In the genomic region with DNA sequence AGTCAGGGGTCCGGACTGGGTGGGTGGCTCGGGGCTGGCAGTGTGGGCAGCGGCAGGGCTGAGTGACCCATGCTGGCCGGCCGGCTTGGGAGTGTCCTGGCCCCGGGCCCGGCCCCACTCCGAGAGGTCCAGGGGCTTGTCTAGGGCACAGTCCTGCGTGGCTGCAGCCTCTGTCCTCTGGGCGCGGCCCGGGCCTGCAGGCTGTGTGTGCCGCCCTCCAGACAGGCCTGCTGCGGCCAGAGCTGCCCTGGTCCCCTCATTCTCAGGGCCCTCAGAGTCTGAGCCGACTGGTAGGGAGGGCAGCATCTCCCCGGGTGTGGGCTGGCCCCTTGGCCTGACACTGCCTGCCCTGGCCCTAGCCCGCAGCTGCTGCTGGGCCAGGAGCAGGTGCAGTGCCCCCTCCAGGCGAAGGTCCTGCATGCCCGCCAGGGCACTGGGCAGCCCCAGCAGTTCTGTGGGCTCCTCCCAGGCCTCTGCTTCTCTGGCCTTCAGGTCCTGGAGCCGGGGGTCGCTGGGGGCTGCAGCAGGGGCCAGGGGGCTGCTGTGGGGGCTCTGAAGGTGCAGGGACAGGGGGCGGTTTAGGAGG, we compare ENCODE assay signal across 15 cellular contexts. TPM values are rescaled to one million over a fixed set of nuclear protein-coding genes. Genes with fewer than 3 reads are reported as not detected.
DNase-seq lines count a peak whose midpoint lies in the region; ATAC-seq, FAIRE-seq and TF ChIP-seq lines count a peak whose summit lies in the region.
"Had no signal": no experiment of that assay in that cellular context is flagged by ENCODE, and none has a peak within 500 bp of the region (broad histone marks: within the 10 kb centered on the region; RNA-seq: fewer than 3 reads in every experiment).

No MANE protein-coding gene starts in this region.

- TF ChIP-seq EP300 in HepG2 (IDR thresholded peaks at IDR 0.05; ENCODE audit: low read depth in 2 of 2, low read length in 2 of 2) (no peak), HepG2 (CRISPR knock-in tag; IDR thresholded peaks at IDR 0.05; ENCODE audit: borderline replicate concordance) (no peak)

- H3K4me1 ChIP-seq in HepG2 (ENCODE audit: insufficient read depth, low read length) (peaks cover 47% of the 10 kb centered on the region), right lobe of liver (peaks cover 0 to 4% (median 0%) of the 10 kb centered on the region in 4 donors), Peyer's patch (peaks cover 3 to 51% (median 12%) of the 10 kb centered on the region in 4 donors), prostate gland (replicated peaks) (peaks cover 7% of the 10 kb centered on the region)

- H3K27me3 ChIP-seq in HepG2 (ENCODE audit: control insufficient read depth in 1 of 2, insufficient read depth in 2 of 2, low read length in 2 of 2) (peaks cover 13 to 52% of the 10 kb centered on the region in 2 experiments; a peak in 4 of 5 replicates), right lobe of liver (no peaks in the 10 kb centered on the region), Peyer's patch (no peaks in the 10 kb centered on the region), MG63 (no peaks in the 10 kb centered on the region), prostate gland (replicated peaks; ENCODE audit: insufficient read depth) (no peaks in the 10 kb centered on the region)
- H3K27me3 ChIP-seq: uterus had no signal

- H3K79me2 ChIP-seq in HepG2 (ENCODE audit: insufficient read depth, low read length), result no peaks in the 10 kb centered on the region
- H3K79me2 ChIP-seq: parathyroid adenoma had no signal

- H4K20me1 ChIP-seq in HepG2 (ENCODE audit: insufficient read depth, low read length), result no peaks in the 10 kb centered on the region

- CTCF ChIA-PET in HepG2 (lab: Yijun Ruan, JAX; ENCODE audit: low intra/inter-chr PET ratio, low total read pairs), result no interaction called here

- H3K27ac ChIP-seq in HepG2 (ENCODE audit: extremely low read length, insufficient read depth, low read length), result no peak overlapping the region
- no peak overlapping the region for H3K27ac ChIP-seq in right lobe of liver
- peak overlapping the region in 3 of 4 donors; percentile 86 to 98 (median 96) for H3K27ac ChIP-seq in Peyer's patch
- H3K27ac ChIP-seq in prostate gland, result no peak overlapping the region
- H3K27ac ChIP-seq: parathyroid adenoma, uterus had no signal

- intact Hi-C loops in HepG2 (cut with micrococcal nuclease; ENCODE audit: unreplicated experiment) (loop anchor here (5.0 kb wide), 2 partner anchors 73 to 203 kb away; no protein-coding TSS in a partner anchor), right lobe of liver (cut with DNase I) (loop anchor here in 1 of 2 donors (10.0 kb wide), 1 partner anchor 371 kb away; no protein-coding TSS in a partner anchor), prostate gland (cut with DNase I) (loop anchor here (5.0 kb wide), 1 partner anchor 83 kb away; no protein-coding TSS in a partner anchor)

- H3K4me2 ChIP-seq in HepG2 (ENCODE audit: low read depth, low read length), result no peak overlapping the region

- no peak for FAIRE-seq in HepG2 (lab: Jason Lieb, UNC)

- no peak overlapping the region for H3K27ac Mint-ChIP-seq in endothelial cell (ENCODE audit: unreplicated experiment)
- no peak overlapping the region for H3K27ac Mint-ChIP-seq in natural killer cell treated with Interleukin-12 subunit alpha and Interleukin-12 subunit beta and Interleukin-15 and Interleukin-18, amount 100 ng/mL, for 72 hours

- no peaks in the 10 kb centered on the region for H3K36me3 Mint-ChIP-seq in endothelial cell (ENCODE audit: low read depth, unreplicated experiment)
- no peaks in the 10 kb centered on the region for H3K36me3 Mint-ChIP-seq in natural killer cell treated with Interleukin-12 subunit alpha and Interleukin-12 subunit beta and Interleukin-15 and Interleukin-18, amount 100 ng/mL, for 72 hours

- H3K27me3 Mint-ChIP-seq in endothelial cell (ENCODE audit: unreplicated experiment), result peaks cover 6% of the 10 kb centered on the region
- H3K27me3 Mint-ChIP-seq in natural killer cell treated with Interleukin-12 subunit alpha and Interleukin-12 subunit beta and Interleukin-15 and Interleukin-18, amount 100 ng/mL, for 72 hours, result no peaks in the 10 kb centered on the region
- H3K27me3 Mint-ChIP-seq: central memory CD8-positive, alpha-beta T cell had no signal

- no peaks in the 10 kb centered on the region for H3K4me1 Mint-ChIP-seq in endothelial cell (ENCODE audit: unreplicated experiment)
- H3K4me1 Mint-ChIP-seq in natural killer cell treated with Interleukin-12 subunit alpha and Interleukin-12 subunit beta and Interleukin-15 and Interleukin-18, amount 100 ng/mL, for 72 hours (ENCODE audit: low read depth in 2 of 2), result peaks cover 5 to 9% of the 10 kb centered on the region in 2 donors

- H3K4me3 ChIP-seq in HepG2 (replicated peaks in 1 of 3; ENCODE audit: insufficient read depth in 1 of 3, low read depth in 2 of 3, low read length in 3 of 3), result no peak overlapping the region
- H3K4me3 ChIP-seq in right lobe of liver, result no peak overlapping the region
- H3K4me3 ChIP-seq in Peyer's patch, result peak overlapping the region in 2 of 4 donors; percentile 33 to 60
- H3K4me3 ChIP-seq in MG63, result no peak overlapping the region
- no peak overlapping the region for H3K4me3 ChIP-seq in prostate gland
- H3K4me3 ChIP-seq: uterus had no signal

- POLR2A ChIA-PET in HepG2 (lab: Yijun Ruan, JAX), result interaction anchor here (0.6 kb wide), 1 partner anchor 409 kb away, joined by 3 read pairs; no protein-coding TSS in a partner anchor

- H3K9me3 Mint-ChIP-seq in endothelial cell (ENCODE audit: unreplicated experiment), result no peaks in the 10 kb centered on the region
- no peaks in the 10 kb centered on the region for H3K9me3 Mint-ChIP-seq in natural killer cell treated with Interleukin-12 subunit alpha and Interleukin-12 subunit beta and Interleukin-15 and Interleukin-18, amount 100 ng/mL, for 72 hours
- H3K9me3 Mint-ChIP-seq: central memory CD8-positive, alpha-beta T cell had no signal

- 0 out of 2 replicates have a peak, but pooled peaks have one; percentile 37 for TF ChIP-seq RAD21 in HepG2 (CRISPR knock-in tag; IDR thresholded peaks at IDR 0.05)

- no peaks in the 10 kb centered on the region for H3K9me3 ChIP-seq in HepG2 (ENCODE audit: low read length)
- no peaks in the 10 kb centered on the region for H3K9me3 ChIP-seq in right lobe of liver
- no peaks in the 10 kb centered on the region for H3K9me3 ChIP-seq in Peyer's patch
- H3K9me3 ChIP-seq in MG63, result no peaks in the 10 kb centered on the region
- no peaks in the 10 kb centered on the region for H3K9me3 ChIP-seq in prostate gland
- H3K9me3 ChIP-seq: uterus had no signal

- ATAC-seq in HepG2 (peak; percentile 46), right lobe of liver (no peak), HG03175 (IDR thresholded peaks at IDR 0.05; ENCODE audit: unreplicated experiment) (no peak)
- no peak for ATAC-seq in natural killer cell treated with Interleukin-12 subunit alpha and Interleukin-12 subunit beta and Interleukin-15 and Interleukin-18, amount 100 ng/mL, for 72 hours

- WGBS in HepG2 (ENCODE audit: low lambda C conversion rate), result 34% methylated on average over 13 of the region's 22 CpGs
- no CpG with 5 or more reads among the region's 22 CpGs for WGBS in right lobe of liver (ENCODE audit: insufficient coverage, low coverage, low lambda C conversion rate, missing lambda C conversion rate)
- 89% methylated on average over 19 of the region's 22 CpGs for WGBS in prostate gland

- no peak for DNase-seq in HepG2 (ENCODE audit: low spot score)
- DNase-seq in right lobe of liver, result no peak
- DNase-seq in Peyer's patch, result peak in 2 of 3 donors; percentile 72 to 74
- DNase-seq in endothelial cell (ENCODE audit: low spot score), result peak; percentile 45
- no peak for DNase-seq in MG63
- no peak for DNase-seq in prostate gland (ENCODE audit: low spot score)
- no peak for DNase-seq in natural killer cell treated with Interleukin-12 subunit alpha and Interleukin-12 subunit beta and Interleukin-15 and Interleukin-18, amount 100 ng/mL, for 72 hours (ENCODE audit: low spot score)
- DNase-seq: Karpas-422; NCI-H2171; stimulated activated CD8-positive, alpha-beta memory T cell treated with anti-CD3 and anti-CD28 coated beads, Interleukin-4, amount 100 ng/mL, for 48 hours; T-helper 9 cell; uterus had no signal

- BruUV-seq in HepG2 (replicated peaks; lab: Mats Ljungman, UMichigan), result no TSS peak

- no peak overlapping the region for H3K4me3 Mint-ChIP-seq in endothelial cell (ENCODE audit: unreplicated experiment)
- no peak overlapping the region for H3K4me3 Mint-ChIP-seq in natural killer cell treated with Interleukin-12 subunit alpha and Interleukin-12 subunit beta and Interleukin-15 and Interleukin-18, amount 100 ng/mL, for 72 hours
- H3K4me3 Mint-ChIP-seq: central memory CD8-positive, alpha-beta T cell had no signal

- in situ Hi-C loops in HepG2 (cut with HindIII; ENCODE audit: extremely low pct_ligation_motif_present, low pct_unique_long_range_greater_than_20kb), result loop anchor here (5.0 kb wide), 1 partner anchor 78 kb away; no protein-coding TSS in a partner anchor

- no peaks in the 10 kb centered on the region for H3K36me3 ChIP-seq in HepG2 (replicated peaks in 1 of 2; ENCODE audit: control insufficient read depth in 1 of 2, insufficient read depth in 2 of 2, low read length in 2 of 2)
- H3K36me3 ChIP-seq in right lobe of liver, result no peaks in the 10 kb centered on the region
- H3K36me3 ChIP-seq in Peyer's patch, result no peaks in the 10 kb centered on the region
- H3K36me3 ChIP-seq in MG63, result no peaks in the 10 kb centered on the region
- no peaks in the 10 kb centered on the region for H3K36me3 ChIP-seq in prostate gland
- H3K36me3 ChIP-seq: uterus had no signal

- no peak for TF ChIP-seq POLR2A in HepG2 (IDR thresholded peaks at IDR 0.05; ENCODE audit: insufficient read depth in 1 of 2, low read depth in 2 of 2, low read length in 2 of 2)
- no peak for TF ChIP-seq POLR2A in right lobe of liver (IDR thresholded peaks at IDR 0.05)
- TF ChIP-seq POLR2A in Peyer's patch (IDR thresholded peaks at IDR 0.05), result peak; percentile 18 to 31
- no peak for TF ChIP-seq POLR2A in prostate gland (IDR thresholded peaks at IDR 0.05)

- H3K9ac ChIP-seq in HepG2 (ENCODE audit: insufficient read depth, low read depth, low read length), result no peak overlapping the region
- H3K9ac ChIP-seq: parathyroid adenoma had no signal

- TF ChIP-seq CTCF in HepG2 (CRISPR knock-in tag; IDR thresholded peaks at IDR 0.05), result peak; percentile 70
- no peak for TF ChIP-seq CTCF in right lobe of liver (IDR thresholded peaks at IDR 0.05)
- TF ChIP-seq CTCF in Peyer's patch (IDR thresholded peaks at IDR 0.05), result peak in 3 of 6 experiments; percentile 34 to 47 (median 46)
- TF ChIP-seq CTCF in endothelial cell (IDR thresholded peaks at IDR 0.05; ENCODE audit: unreplicated experiment), result no peak
- no peak for TF ChIP-seq CTCF in prostate gland (IDR thresholded peaks at IDR 0.05)

- no peak overlapping the region for H2AFZ ChIP-seq in HepG2 (ENCODE audit: low read length)
- H2AFZ ChIP-seq: parathyroid adenoma had no signal

RNA-seq across cellular contexts. Expression of a gene that starts 6.9 kb away (rescaled TPM):
- 9.7 and 10.2 TPM in 2 replicates for total RNA-seq in HepG2 (2016; rRNA removed; fragmentation: Illumina TruSeq; extraction: Trizol)
- total RNA-seq in HepG2 (2016; cell fraction: cytosol; rRNA removed; fragmentation: Illumina TruSeq; extraction: Trizol; ENCODE audit: low read depth), result 3.4 and 4.0 TPM in 2 replicates
- total RNA-seq in HepG2 (2016; cell fraction: insoluble cytoplasmic fraction; rRNA removed; fragmentation: Illumina TruSeq; extraction: Trizol), result 9.2 and 9.3 TPM in 2 replicates
- 13.2 and 14.3 TPM in 2 replicates for total RNA-seq in HepG2 (2016; cell fraction: membrane; rRNA removed; fragmentation: Illumina TruSeq; extraction: Trizol)
- 5.6 and 7.3 TPM in 2 replicates for total RNA-seq in HepG2 (2016; cell fraction: nucleus; rRNA removed; fragmentation: Illumina TruSeq; extraction: Trizol)
- 5.2 and 5.9 TPM in 2 replicates for polyA plus RNA-seq in HepG2 (2011; rRNA removed)
- polyA plus RNA-seq in HepG2 (2011; cell fraction: cytosol; rRNA removed), result 4.8 and 5.4 TPM in 2 replicates
- 6.8 and 7.6 TPM in 2 replicates for polyA plus RNA-seq in HepG2 (2011; cell fraction: nucleus; rRNA removed)
- 4.7 and 5.4 TPM in 2 replicates for polyA plus RNA-seq in HepG2 (2012)
- 7.5 and 8.3 TPM in 2 replicates for polyA plus RNA-seq in HepG2 (2016; cell fraction: cytosol; fragmentation: Illumina TruSeq; extraction: Trizol; ENCODE audit: low read depth)
- 20.6 and 26.7 TPM in 2 replicates for polyA plus RNA-seq in HepG2 (2016; cell fraction: insoluble cytoplasmic fraction; fragmentation: Illumina TruSeq; extraction: Trizol; ENCODE audit: low read depth)
- 20.0 and 22.1 TPM in 2 replicates for polyA plus RNA-seq in HepG2 (2016; cell fraction: membrane; fragmentation: Illumina TruSeq; extraction: Trizol; ENCODE audit: low read depth)
- polyA plus RNA-seq in HepG2 (2016; cell fraction: nucleus; fragmentation: Illumina TruSeq; extraction: Trizol; ENCODE audit: insufficient read depth, low read depth), result 18.8 and 19.3 TPM in 2 replicates
- polyA minus RNA-seq in HepG2 (2011; rRNA and poly(A)+ RNA removed; ENCODE audit: low replicate concordance), result 5.3 and 6.3 TPM in 2 replicates
- polyA minus RNA-seq in HepG2 (2011; cell fraction: cytosol; rRNA and poly(A)+ RNA removed), result 4.9 and 6.3 TPM in 2 replicates
- polyA minus RNA-seq in HepG2 (2011; cell fraction: nucleus; rRNA and poly(A)+ RNA removed), result 4.8 and 5.2 TPM in 2 replicates
- total RNA-seq in right lobe of liver, result 1 to 10 TPM; 1.4 to 2.9 (median 2.5) TPM
- 10 to 100 TPM in 2 of 4 donors, 1 to 10 TPM in 2; 7.2 to 33.8 (median 11.1) TPM for total RNA-seq in Peyer's patch
- total RNA-seq in endothelial cell (ENCODE audit: unreplicated experiment), result 9.3 TPM
- 1.3 and 6.0 TPM in 2 replicates for total RNA-seq in MG63 (2014; rRNA removed; shearing (Covaris generic); ENCODE audit: low replicate concordance)
- 10 to 100 TPM in 1 of 2 donors, 1 to 10 TPM in 1; 4.1 to 31.3 TPM for total RNA-seq in prostate gland
- 1 to 10 TPM; 9.4 to 9.5 TPM for total RNA-seq in natural killer cell treated with Interleukin-12 subunit alpha and Interleukin-12 subunit beta and Interleukin-15 and Interleukin-18, amount 100 ng/mL, for 72 hours

RNA-seq across cellular contexts. Expression of a gene that starts 13.3 kb away (rescaled TPM):
- total RNA-seq in HepG2 (2016; rRNA removed; fragmentation: Illumina TruSeq; extraction: Trizol), result 0.46 and 0.86 TPM in 2 replicates
- total RNA-seq in HepG2 (2016; cell fraction: cytosol; rRNA removed; fragmentation: Illumina TruSeq; extraction: Trizol; ENCODE audit: low read depth), result 0.30 and 0.62 TPM in 2 replicates
- 0.65 and 0.76 TPM in 2 replicates for total RNA-seq in HepG2 (2016; cell fraction: insoluble cytoplasmic fraction; rRNA removed; fragmentation: Illumina TruSeq; extraction: Trizol)
- total RNA-seq in HepG2 (2016; cell fraction: membrane; rRNA removed; fragmentation: Illumina TruSeq; extraction: Trizol), result 0.52 and 0.65 TPM in 2 replicates
- total RNA-seq in HepG2 (2016; cell fraction: nucleus; rRNA removed; fragmentation: Illumina TruSeq; extraction: Trizol), result 0.78 and 0.81 TPM in 2 replicates
- polyA plus RNA-seq in HepG2 (2011; rRNA removed), result 0.69 and 0.82 TPM in 2 replicates
- 0.46 and 0.94 TPM in 2 replicates for polyA plus RNA-seq in HepG2 (2011; cell fraction: cytosol; rRNA removed)
- 1.1 and 1.2 TPM in 2 replicates for polyA plus RNA-seq in HepG2 (2011; cell fraction: nucleus; rRNA removed)
- polyA plus RNA-seq in HepG2 (2012), result 0.24 and 0.42 TPM in 2 replicates
- 0.52 and 0.54 TPM in 2 replicates for polyA plus RNA-seq in HepG2 (2016; cell fraction: cytosol; fragmentation: Illumina TruSeq; extraction: Trizol; ENCODE audit: low read depth)
- polyA plus RNA-seq in HepG2 (2016; cell fraction: insoluble cytoplasmic fraction; fragmentation: Illumina TruSeq; extraction: Trizol; ENCODE audit: low read depth), result 0.67 and 0.91 TPM in 2 replicates
- 0.51 and 0.60 TPM in 2 replicates for polyA plus RNA-seq in HepG2 (2016; cell fraction: membrane; fragmentation: Illumina TruSeq; extraction: Trizol; ENCODE audit: low read depth)
- polyA plus RNA-seq in HepG2 (2016; cell fraction: nucleus; fragmentation: Illumina TruSeq; extraction: Trizol; ENCODE audit: insufficient read depth, low read depth), result 0.97 and 1.1 TPM in 2 replicates
- 0.40 TPM in 1 of 2 replicates, not detected in the other for polyA minus RNA-seq in HepG2 (2011; rRNA and poly(A)+ RNA removed; ENCODE audit: low replicate concordance)
- 0.40 TPM in 1 of 2 replicates, not detected in the other for polyA minus RNA-seq in HepG2 (2011; cell fraction: cytosol; rRNA and poly(A)+ RNA removed)
- 0.26 and 0.75 TPM in 2 replicates for polyA minus RNA-seq in HepG2 (2011; cell fraction: nucleus; rRNA and poly(A)+ RNA removed)
- not detected for total RNA-seq in right lobe of liver
- 10 to 100 TPM in 3 of 4 donors, 1 to 10 TPM in 1; 6.6 to 26.7 (median 13.4) TPM for total RNA-seq in Peyer's patch
- total RNA-seq in endothelial cell (ENCODE audit: unreplicated experiment), result 0.10 TPM
- not detected in 2 replicates for total RNA-seq in MG63 (2014; rRNA removed; shearing (Covaris generic); ENCODE audit: low replicate concordance)
- 10 to 100 TPM in 1 of 2 donors, 1 to 10 TPM in 1; 4.9 to 10.9 TPM for total RNA-seq in prostate gland
- not detected for total RNA-seq in natural killer cell treated with Interleukin-12 subunit alpha and Interleukin-12 subunit beta and Interleukin-15 and Interleukin-18, amount 100 ng/mL, for 72 hours

RNA-seq across cellular contexts. Expression of a gene that starts 27.1 kb away (rescaled TPM):
- total RNA-seq in HepG2 (2016; rRNA removed; fragmentation: Illumina TruSeq; extraction: Trizol) (2,584 and 2,647 TPM in 2 replicates), right lobe of liver (100 to 1,000 TPM; 339 to 696 (median 413) TPM), Peyer's patch (100 to 1,000 TPM; 507 to 769 (median 622) TPM), endothelial cell (ENCODE audit: unreplicated experiment) (1,710 TPM), prostate gland (1,000 to 10,000 TPM; 1,506 to 4,377 TPM)
- total RNA-seq in HepG2 (2016; cell fraction: cytosol; rRNA removed; fragmentation: Illumina TruSeq; extraction: Trizol; ENCODE audit: low read depth), result 3,497 and 3,511 TPM in 2 replicates
- total RNA-seq in HepG2 (2016; cell fraction: insoluble cytoplasmic fraction; rRNA removed; fragmentation: Illumina TruSeq; extraction: Trizol), result 2,606 and 2,768 TPM in 2 replicates
- 4,939 and 5,761 TPM in 2 replicates for total RNA-seq in HepG2 (2016; cell fraction: membrane; rRNA removed; fragmentation: Illumina TruSeq; extraction: Trizol)
- total RNA-seq in HepG2 (2016; cell fraction: nucleus; rRNA removed; fragmentation: Illumina TruSeq; extraction: Trizol), result 1,156 and 1,166 TPM in 2 replicates
- 9,925 and 11,063 TPM in 2 replicates for polyA plus RNA-seq in HepG2 (2011; rRNA removed)
- 11,031 and 15,081 TPM in 2 replicates for polyA plus RNA-seq in HepG2 (2011; cell fraction: cytosol; rRNA removed)
- polyA plus RNA-seq in HepG2 (2011; cell fraction: nucleus; rRNA removed), result 5,156 and 5,267 TPM in 2 replicates
- 6,658 and 8,852 TPM in 2 replicates for polyA plus RNA-seq in HepG2 (2012)
- 5,362 and 5,590 TPM in 2 replicates for polyA plus RNA-seq in HepG2 (2016; cell fraction: cytosol; fragmentation: Illumina TruSeq; extraction: Trizol; ENCODE audit: low read depth)
- 3,197 and 3,428 TPM in 2 replicates for polyA plus RNA-seq in HepG2 (2016; cell fraction: insoluble cytoplasmic fraction; fragmentation: Illumina TruSeq; extraction: Trizol; ENCODE audit: low read depth)
- 5,998 and 6,820 TPM in 2 replicates for polyA plus RNA-seq in HepG2 (2016; cell fraction: membrane; fragmentation: Illumina TruSeq; extraction: Trizol; ENCODE audit: low read depth)
- 2,753 and 2,989 TPM in 2 replicates for polyA plus RNA-seq in HepG2 (2016; cell fraction: nucleus; fragmentation: Illumina TruSeq; extraction: Trizol; ENCODE audit: insufficient read depth, low read depth)
- 2,340 and 3,999 TPM in 2 replicates for polyA minus RNA-seq in HepG2 (2011; rRNA and poly(A)+ RNA removed; ENCODE audit: low replicate concordance)
- polyA minus RNA-seq in HepG2 (2011; cell fraction: cytosol; rRNA and poly(A)+ RNA removed), result 1,154 and 1,167 TPM in 2 replicates
- 809 and 896 TPM in 2 replicates for polyA minus RNA-seq in HepG2 (2011; cell fraction: nucleus; rRNA and poly(A)+ RNA removed)
- total RNA-seq in MG63 (2014; rRNA removed; shearing (Covaris generic); ENCODE audit: low replicate concordance), result 2,164 and 3,269 TPM in 2 replicates
- 1,000 to 10,000 TPM; 1,109 to 1,318 TPM for total RNA-seq in natural killer cell treated with Interleukin-12 subunit alpha and Interleukin-12 subunit beta and Interleukin-15 and Interleukin-18, amount 100 ng/mL, for 72 hours

RNA-seq across cellular contexts. Expression of a gene that starts 46.9 kb away (rescaled TPM):
- total RNA-seq in HepG2 (2016; rRNA removed; fragmentation: Illumina TruSeq; extraction: Trizol) (28.5 and 44.7 TPM in 2 replicates), right lobe of liver (10 to 100 TPM; 30.3 to 80.8 (median 47.1) TPM), Peyer's patch (100 to 1,000 TPM in 2 of 4 donors, 10 to 100 TPM in 2; 31.2 to 328 (median 87.3) TPM), endothelial cell (ENCODE audit: unreplicated experiment) (34.5 TPM), prostate gland (100 to 1,000 TPM; 170 to 272 TPM)
- total RNA-seq in HepG2 (2016; cell fraction: cytosol; rRNA removed; fragmentation: Illumina TruSeq; extraction: Trizol; ENCODE audit: low read depth), result 32.2 and 40.1 TPM in 2 replicates
- 24.0 and 53.5 TPM in 2 replicates for total RNA-seq in HepG2 (2016; cell fraction: insoluble cytoplasmic fraction; rRNA removed; fragmentation: Illumina TruSeq; extraction: Trizol)
- total RNA-seq in HepG2 (2016; cell fraction: membrane; rRNA removed; fragmentation: Illumina TruSeq; extraction: Trizol), result 23.5 and 24.2 TPM in 2 replicates
- total RNA-seq in HepG2 (2016; cell fraction: nucleus; rRNA removed; fragmentation: Illumina TruSeq; extraction: Trizol), result 108 and 131 TPM in 2 replicates
- polyA plus RNA-seq in HepG2 (2011; rRNA removed), result 21.0 and 22.7 TPM in 2 replicates
- 9.5 and 17.6 TPM in 2 replicates for polyA plus RNA-seq in HepG2 (2011; cell fraction: cytosol; rRNA removed)
- polyA plus RNA-seq in HepG2 (2011; cell fraction: nucleus; rRNA removed), result 504 and 754 TPM in 2 replicates
- 96.2 and 135 TPM in 2 replicates for polyA plus RNA-seq in HepG2 (2012)
- 12.5 and 12.7 TPM in 2 replicates for polyA plus RNA-seq in HepG2 (2016; cell fraction: cytosol; fragmentation: Illumina TruSeq; extraction: Trizol; ENCODE audit: low read depth)
- 34.3 and 49.3 TPM in 2 replicates for polyA plus RNA-seq in HepG2 (2016; cell fraction: insoluble cytoplasmic fraction; fragmentation: Illumina TruSeq; extraction: Trizol; ENCODE audit: low read depth)
- 14.2 and 17.2 TPM in 2 replicates for polyA plus RNA-seq in HepG2 (2016; cell fraction: membrane; fragmentation: Illumina TruSeq; extraction: Trizol; ENCODE audit: low read depth)
- polyA plus RNA-seq in HepG2 (2016; cell fraction: nucleus; fragmentation: Illumina TruSeq; extraction: Trizol; ENCODE audit: insufficient read depth, low read depth), result 598 and 620 TPM in 2 replicates
- 26.2 and 35.7 TPM in 2 replicates for polyA minus RNA-seq in HepG2 (2011; rRNA and poly(A)+ RNA removed; ENCODE audit: low replicate concordance)
- 23.2 and 27.1 TPM in 2 replicates for polyA minus RNA-seq in HepG2 (2011; cell fraction: cytosol; rRNA and poly(A)+ RNA removed)
- polyA minus RNA-seq in HepG2 (2011; cell fraction: nucleus; rRNA and poly(A)+ RNA removed), result 70.0 and 71.2 TPM in 2 replicates
- 12.8 and 22.2 TPM in 2 replicates for total RNA-seq in MG63 (2014; rRNA removed; shearing (Covaris generic); ENCODE audit: low replicate concordance)
- total RNA-seq in natural killer cell treated with Interleukin-12 subunit alpha and Interleukin-12 subunit beta and Interleukin-15 and Interleukin-18, amount 100 ng/mL, for 72 hours, result 1 to 10 TPM; 1.5 to 1.9 TPM

Comparison
In these comparisons a context has a peak if more than half of its experiments do, and no peak if none do; other contexts are left out.
1. DNase-seq: peak in Peyer's patch (2 of 3) and endothelial cell (single experiment); none in HepG2 (single experiment), right lobe of liver (0 of 3), MG63 (single experiment), prostate gland (single experiment) and natural killer cell treated with Interleukin-12 subunit alpha and Interleukin-12 subunit beta and Interleukin-15 and Interleukin-18, amount 100 ng/mL, for 72 hours (single experiment).
2. H3K27ac ChIP-seq: peak in Peyer's patch (3 of 4); none in HepG2 (single experiment), right lobe of liver (0 of 3) and prostate gland (0 of 2).
3. POLR2A ChIP-seq: peak in Peyer's patch (2 of 2); none in HepG2 (0 of 2), right lobe of liver (single experiment) and prostate gland (single experiment).